18 cellular contexts compared by ENCODE assay signal in the genomic region with DNA sequence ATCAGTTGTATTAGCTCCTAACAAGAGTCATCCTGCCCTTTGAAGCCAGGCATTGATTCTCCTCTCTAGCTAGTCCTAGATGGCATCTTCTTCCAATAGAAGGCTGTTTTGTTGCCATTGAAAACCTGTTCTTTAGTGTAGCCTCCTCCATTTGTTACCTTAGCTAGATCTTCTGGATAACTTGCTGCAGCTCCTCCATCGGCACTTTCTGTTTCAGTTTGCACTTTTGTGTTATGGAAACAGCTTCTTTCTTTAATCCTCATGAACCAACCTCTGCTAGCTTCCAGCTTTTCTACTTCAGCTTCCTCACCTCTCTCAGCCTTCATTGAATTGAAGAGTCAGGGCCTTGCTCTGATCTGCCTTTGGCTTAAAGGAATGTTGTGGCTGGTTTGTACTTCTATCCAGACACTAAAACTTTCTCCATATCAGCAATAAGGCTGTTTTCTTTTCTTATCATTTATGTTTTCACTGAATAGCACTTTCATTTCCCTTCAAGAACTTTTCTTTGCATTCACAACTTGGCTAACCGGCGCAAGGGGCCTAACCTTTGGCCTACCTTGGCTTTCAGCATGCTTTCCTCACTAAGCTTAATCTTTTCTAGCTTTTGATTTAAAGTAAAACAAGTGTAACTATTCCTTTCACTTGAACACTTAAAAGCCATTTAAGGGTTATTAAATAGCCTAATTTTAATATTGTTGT.
DNase-seq lines count a peak whose midpoint lies in the region; ATAC-seq, FAIRE-seq and TF ChIP-seq lines count a peak whose summit lies in the region.
"Had no signal": no experiment of that assay in that cellular context is flagged by ENCODE, and none has a peak within 500 bp of the region (broad histone marks: within the 10 kb centered on the region; RNA-seq: fewer than 3 reads in every experiment).

No MANE protein-coding gene starts in this region.

- TF ChIP-seq POLR2A in ovary (IDR thresholded peaks at IDR 0.05) = no peak

- no peak for TF ChIP-seq EP300 in ovary (IDR thresholded peaks at IDR 0.05)

- H3K27ac Mint-ChIP-seq in CD4-positive, alpha-beta memory T cell = peak overlapping the region in 6 of 7 donors; percentile 42 to 83 (median 68)
- H3K27ac Mint-ChIP-seq: activated CD4-positive, alpha-beta T cell treated with anti-CD3 and anti-CD28 coated beads for 36 hours had no signal

- H3K9me3 Mint-ChIP-seq in CD4-positive, alpha-beta memory T cell = no peaks in the 10 kb centered on the region

- peak; percentile 78 for FAIRE-seq in GM18507 (lab: Jason Lieb, UNC)
- FAIRE-seq: H1 had no signal

- POLR2A ChIA-PET in CD4-positive, alpha-beta memory T cell (lab: Charles Lee; ENCODE audit: partially characterized antibody) = no interaction called here

- H3K9ac ChIP-seq in colonic mucosa (ENCODE audit: low read depth in 2 of 2, low read length in 2 of 2) = peak overlapping the region in 1 of 2 donors; percentile 21

- TF ChIP-seq CTCF in colonic mucosa (IDR thresholded peaks at IDR 0.05) = no peak
- TF ChIP-seq CTCF in ovary (IDR thresholded peaks at IDR 0.05) = no peak

- CTCF ChIA-PET in CD4-positive, alpha-beta memory T cell (lab: Charles Lee; ENCODE audit: partially characterized antibody) = no interaction called here

- no peaks in the 10 kb centered on the region for H3K36me3 ChIP-seq in CD4-positive, alpha-beta memory T cell (ENCODE audit: insufficient read depth, low read length)
- no peaks in the 10 kb centered on the region for H3K36me3 ChIP-seq in colonic mucosa
- H3K36me3 ChIP-seq in ovary = no peaks in the 10 kb centered on the region
- H3K36me3 ChIP-seq: suprapubic skin had no signal

- intact Hi-C loops in CD4-positive, alpha-beta memory T cell (cut with micrococcal nuclease) = no loop called here
- intact Hi-C loops in colonic mucosa (cut with DNase I) = no loop called here
- intact Hi-C loops in ovary (cut with DNase I) = no loop called here

- DNase-seq in CD4-positive, alpha-beta memory T cell = no peak
- no peak for DNase-seq in GM18507 (ENCODE audit: extremely low spot score, insufficient read length, low read depth)
- no peak for DNase-seq in colonic mucosa
- DNase-seq in ovary = peak in 4 of 5 donors; percentile 16 to 64 (median 46)
- DNase-seq in GM19240 (ENCODE audit: insufficient read length, low spot score) = no peak
- DNase-seq: activated CD4-positive, alpha-beta T cell treated with anti-CD3 and anti-CD28 coated beads for 36 hours; activated T-cell treated with anti-CD3 and anti-CD28 coated beads, Interleukin-2, amount 50 U/mL, for 48 hours; C1 segment of cervical spinal cord; cortex of kidney; DND-41; hippocampal formation; NCI-H1436; NK-92 treated with Interleukin-12 subunit alpha and Interleukin-12 subunit beta, amount 100 ng/mL, for 24 hours had no signal

- H3K27me3 ChIP-seq in CD4-positive, alpha-beta memory T cell (ENCODE audit: insufficient read depth, low read length) = no peaks in the 10 kb centered on the region
- H3K27me3 ChIP-seq in colonic mucosa (no peaks in the 10 kb centered on the region), ovary (no peaks in the 10 kb centered on the region)
- H3K27me3 ChIP-seq: suprapubic skin had no signal

- no peaks in the 10 kb centered on the region for H3K9me3 ChIP-seq in CD4-positive, alpha-beta memory T cell (ENCODE audit: control insufficient read depth in 1 of 2, low read length in 2 of 2)
- no peaks in the 10 kb centered on the region for H3K9me3 ChIP-seq in colonic mucosa
- H3K9me3 ChIP-seq in ovary = no peaks in the 10 kb centered on the region
- H3K9me3 ChIP-seq: suprapubic skin had no signal

- peaks cover 8 to 14% (median 12%) of the 10 kb centered on the region in 4 donors for H3K4me1 Mint-ChIP-seq in CD4-positive, alpha-beta memory T cell

- H3K4me3 ChIP-seq in CD4-positive, alpha-beta memory T cell (ENCODE audit: low read length in 2 of 2) = no peak overlapping the region
- H3K4me3 ChIP-seq in colonic mucosa (no peak overlapping the region), ovary (no peak overlapping the region)
- H3K4me3 ChIP-seq: suprapubic skin had no signal

- H3K4me1 ChIP-seq in CD4-positive, alpha-beta memory T cell (ENCODE audit: insufficient read depth, low read length) = peaks cover 10% of the 10 kb centered on the region
- H3K4me1 ChIP-seq in colonic mucosa (peaks cover 4% of the 10 kb centered on the region), ovary (ENCODE audit: insufficient read depth) (peaks cover 7% of the 10 kb centered on the region)
- H3K4me1 ChIP-seq: suprapubic skin had no signal

- ATAC-seq in HG02588 (IDR thresholded peaks at IDR 0.05; ENCODE audit: unreplicated experiment) (no peak), HG03135 (IDR thresholded peaks at IDR 0.05; ENCODE audit: unreplicated experiment) (no peak)
- ATAC-seq: activated CD4-positive, alpha-beta T cell treated with anti-CD3 and anti-CD28 coated beads for 36 hours; esophagus mucosa had no signal

- peak overlapping the region in 7 of 8 donors; percentile 19 to 69 (median 56) for H3K4me3 Mint-ChIP-seq in CD4-positive, alpha-beta memory T cell
- H3K4me3 Mint-ChIP-seq: activated CD4-positive, alpha-beta T cell treated with anti-CD3 and anti-CD28 coated beads for 36 hours had no signal

- H3K36me3 Mint-ChIP-seq in CD4-positive, alpha-beta memory T cell = no peaks in the 10 kb centered on the region

- no peaks in the 10 kb centered on the region for H3K27me3 Mint-ChIP-seq in CD4-positive, alpha-beta memory T cell
- H3K27me3 Mint-ChIP-seq: activated CD4-positive, alpha-beta T cell treated with anti-CD3 and anti-CD28 coated beads for 36 hours had no signal

- no peak overlapping the region for H3K27ac ChIP-seq in CD4-positive, alpha-beta memory T cell (ENCODE audit: low read depth, low read length)
- peak overlapping the region; percentile 56 for H3K27ac ChIP-seq in colonic mucosa
- no peak overlapping the region for H3K27ac ChIP-seq in ovary
- H3K27ac ChIP-seq: suprapubic skin had no signal

- 8 to 23% (median 11%) methylated on average over 3 of the region's 3 CpGs for WGBS in ovary, 3 donors

Comparison
In these comparisons a context has a peak if more than half of its experiments do, and no peak if none do; other contexts are left out.
1. DNase-seq: peak in ovary (4 of 5); none in CD4-positive, alpha-beta memory T cell (0 of 5), GM18507 (single experiment), colonic mucosa (single experiment) and GM19240 (single experiment).